8 cellular contexts compared by ENCODE assay signal in the genomic region with DNA sequence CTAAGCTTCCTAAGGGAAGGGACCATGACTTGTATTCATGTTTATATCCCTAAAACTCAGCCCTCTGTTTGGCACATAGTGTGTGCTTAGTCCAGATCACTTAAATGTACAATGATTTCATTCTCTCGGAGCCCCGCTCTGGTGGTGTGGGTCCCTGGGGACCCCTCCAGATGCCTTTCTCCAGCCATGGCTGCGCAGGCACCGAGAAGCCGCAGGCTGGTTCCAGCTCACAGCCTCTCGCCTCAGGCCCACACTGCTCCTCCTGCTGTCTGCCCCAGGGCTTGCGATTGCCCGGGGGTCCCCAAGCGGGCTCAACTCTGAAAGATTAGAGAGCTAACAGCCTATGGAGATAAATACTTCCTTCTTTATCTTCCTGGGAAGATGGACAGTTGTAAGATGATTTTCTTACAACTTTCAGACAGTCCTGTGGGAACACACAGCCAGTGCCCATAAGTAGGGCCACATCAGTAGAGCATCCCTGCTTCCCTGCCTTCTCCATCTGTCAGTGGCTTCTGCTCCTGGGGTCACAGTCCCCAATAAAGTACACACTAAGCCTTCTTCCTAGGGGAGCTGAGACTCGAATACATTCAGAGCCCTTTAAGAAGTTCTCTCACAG.
DNase-seq lines count a peak whose midpoint lies in the region; ATAC-seq lines count a peak whose summit lies in the region.

No MANE protein-coding gene starts in this region.

- WGBS in thymus = 83% methylated on average over 10 of the region's 10 CpGs

- no peaks in the 10 kb centered on the region for H3K9me3 ChIP-seq in thymus (ENCODE audit: control insufficient read depth)

- H3K27me3 Mint-ChIP-seq in activated naive CD8-positive, alpha-beta T cell treated with anti-CD3 and anti-CD28 coated beads, Interleukin-2, amount 10 ng/mL, durations not matched to agents 7 days and 5 days = no peaks in the 10 kb centered on the region

- peak overlapping the region; percentile 95 for H3K27ac Mint-ChIP-seq in activated naive CD8-positive, alpha-beta T cell treated with anti-CD3 and anti-CD28 coated beads, Interleukin-2, amount 10 ng/mL, durations not matched to agents 7 days and 5 days

- H3K36me3 ChIP-seq in thymus (ENCODE audit: control insufficient read depth, insufficient read depth) = no peaks in the 10 kb centered on the region

- peaks cover 41% of the 10 kb centered on the region for H3K4me1 Mint-ChIP-seq in activated naive CD8-positive, alpha-beta T cell treated with anti-CD3 and anti-CD28 coated beads, Interleukin-2, amount 10 ng/mL, durations not matched to agents 7 days and 5 days

- H3K27ac ChIP-seq in layer of hippocampus (ENCODE audit: low read depth, low read length) (peak overlapping the region; percentile 77), thymus (ENCODE audit: low read depth) (peak overlapping the region; percentile 96)

- peak overlapping the region; percentile 65 for H3K4me3 Mint-ChIP-seq in activated naive CD8-positive, alpha-beta T cell treated with anti-CD3 and anti-CD28 coated beads, Interleukin-2, amount 10 ng/mL, durations not matched to agents 7 days and 5 days

- POLR2A ChIA-PET in activated naive CD8-positive, alpha-beta T cell treated with anti-CD3 and anti-CD28 coated beads, Interleukin-2, amount 10 ng/mL, durations not matched to agents 7 days and 5 days (lab: Charles Lee) = interaction anchor here (1.1 to 3.7 kb wide), 7 partner anchors 9 to 129 kb away, joined by 3 to 41 read pairs (median 7); partner anchors contain the start of genes CENPV, NCOR1, PIGL and TRPV2

- no peaks in the 10 kb centered on the region for H3K9me3 Mint-ChIP-seq in activated naive CD8-positive, alpha-beta T cell treated with anti-CD3 and anti-CD28 coated beads, Interleukin-2, amount 10 ng/mL, durations not matched to agents 7 days and 5 days

- peaks cover 9% of the 10 kb centered on the region for H3K36me3 Mint-ChIP-seq in activated naive CD8-positive, alpha-beta T cell treated with anti-CD3 and anti-CD28 coated beads, Interleukin-2, amount 10 ng/mL, durations not matched to agents 7 days and 5 days

- no peak overlapping the region for H3K4me3 ChIP-seq in thymus (ENCODE audit: low read length)

- H3K27me3 ChIP-seq in layer of hippocampus (ENCODE audit: control insufficient read depth, insufficient read depth, low read length) (no peaks in the 10 kb centered on the region), thymus (ENCODE audit: control insufficient read depth, insufficient read depth) (no peaks in the 10 kb centered on the region)

- peaks cover 18% of the 10 kb centered on the region for H3K4me1 ChIP-seq in thymus (ENCODE audit: control insufficient read depth, insufficient read depth, low read length)

- peak; percentile 41 for ATAC-seq in HG03139 (IDR thresholded peaks at IDR 0.05; ENCODE audit: unreplicated experiment)
- ATAC-seq in activated naive CD8-positive, alpha-beta T cell treated with anti-CD3 and anti-CD28 coated beads, Interleukin-2, amount 10 ng/mL, durations not matched to agents 7 days and 5 days (ENCODE audit: low read depth) = no peak

- DNase-seq in NOMO-1 treated with dmso at 0.1 percent for 144 hours (lab: John Stamatoyannopoulos, UW; ENCODE audit: unreplicated experiment) = peak; percentile 4
- no peak for DNase-seq in NOMO-1 treated with DMSO at 0.1 percent for 48 hours (lab: John Stamatoyannopoulos, UW; ENCODE audit: unreplicated experiment)
- DNase-seq in activated naive CD8-positive, alpha-beta T cell treated with anti-CD3 and anti-CD28 coated beads, Interleukin-2, amount 10 ng/mL, durations not matched to agents 7 days and 5 days = peak; percentile 39
- no peak for DNase-seq in stimulated activated CD4-positive, alpha-beta T cell treated with anti-CD3 and anti-CD28 coated beads, Interleukin-4, amount 100 ng/mL, for 4 hours
- DNase-seq in DMS79 treated with DMSO at 0.1 percent for 48 hours (lab: John Stamatoyannopoulos, UW) = no peak

Comparison
In these comparisons a context has a peak if more than half of its experiments do, and no peak if none do; other contexts are left out.
1. DNase-seq: peak in NOMO-1 treated with dmso at 0.1 percent for 144 hours (single experiment) and activated naive CD8-positive, alpha-beta T cell treated with anti-CD3 and anti-CD28 coated beads, Interleukin-2, amount 10 ng/mL, durations not matched to agents 7 days and 5 days (single experiment); none in NOMO-1 treated with DMSO at 0.1 percent for 48 hours (single experiment), stimulated activated CD4-positive, alpha-beta T cell treated with anti-CD3 and anti-CD28 coated beads, Interleukin-4, amount 100 ng/mL, for 4 hours (0 of 2) and DMS79 treated with DMSO at 0.1 percent for 48 hours (single experiment).